In the genomic region with DNA sequence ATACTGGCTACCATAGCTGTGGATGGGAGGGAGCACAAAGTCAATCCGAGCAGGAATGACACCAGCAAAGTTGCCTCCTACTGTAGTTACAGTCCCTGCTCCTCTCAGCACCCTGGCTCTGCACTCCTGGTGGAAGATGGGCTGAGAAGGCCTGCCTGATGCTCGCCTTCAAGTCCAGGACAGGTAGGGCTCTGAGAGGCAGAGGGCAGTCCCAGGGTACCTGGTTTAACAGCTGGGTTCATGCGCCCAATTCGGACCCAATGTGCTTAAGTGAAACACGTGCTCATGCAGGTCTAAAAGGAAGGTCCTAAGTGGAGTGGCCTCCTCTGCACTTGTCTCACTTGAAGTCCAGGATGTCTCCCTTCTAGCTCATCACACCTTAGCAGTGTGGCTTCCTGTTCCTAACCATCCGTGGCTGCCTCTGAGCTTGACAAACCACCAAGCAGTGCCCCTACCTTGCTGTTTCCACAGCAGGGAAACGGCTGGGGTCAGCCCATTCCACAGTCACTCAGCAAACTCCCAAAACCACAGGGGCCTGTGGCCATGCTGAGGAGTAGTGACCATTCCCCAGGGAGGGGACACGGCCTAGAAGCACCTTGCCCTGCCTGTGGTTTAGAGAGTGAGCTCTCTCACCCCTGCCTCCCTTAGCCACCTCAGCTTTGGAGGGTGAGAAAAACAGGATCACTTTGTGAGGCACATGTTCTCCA, we compare ENCODE assay signal across 17 cellular contexts. TPM values are rescaled to one million over a fixed set of nuclear protein-coding genes. Genes with fewer than 3 reads are reported as not detected.
DNase-seq lines count a peak whose midpoint lies in the region; ATAC-seq, FAIRE-seq and TF ChIP-seq lines count a peak whose summit lies in the region.
"Had no signal": no experiment of that assay in that cellular context is flagged by ENCODE, and none has a peak within 500 bp of the region (broad histone marks: within the 10 kb centered on the region; RNA-seq: fewer than 3 reads in every experiment).

No MANE protein-coding gene starts in this region.

- CTCF ChIA-PET in HepG2 (lab: Yijun Ruan, JAX; ENCODE audit: low intra/inter-chr PET ratio, low total read pairs): no interaction called here

- H3K9me3 ChIP-seq in right lobe of liver (no peaks in the 10 kb centered on the region), HepG2 (ENCODE audit: low read length) (no peaks in the 10 kb centered on the region), mesenchymal stem cell (ENCODE audit: control insufficient read depth, low read length) (no peaks in the 10 kb centered on the region)
- H3K9me3 ChIP-seq: testis had no signal

- no peak overlapping the region for H2BK120ac ChIP-seq in mesenchymal stem cell (ENCODE audit: low read depth, low read length)

- POLR2A ChIA-PET in HepG2 (lab: Yijun Ruan, JAX): no interaction called here

- no peak overlapping the region for H2BK12ac ChIP-seq in mesenchymal stem cell (ENCODE audit: low read length in 2 of 2)

- peaks cover 6 to 26% (median 8%) of the 10 kb centered on the region in 3 donors for H3K36me3 Mint-ChIP-seq in immature natural killer cell

- peaks cover 61 to 67% of the 10 kb centered on the region in 2 donors for H3K4me1 Mint-ChIP-seq in immature natural killer cell

- no peak overlapping the region for H2BK15ac ChIP-seq in mesenchymal stem cell (ENCODE audit: low read depth, poor library complexity, severe bottlenecking)

- peaks cover 0 to 8% (median 0%) of the 10 kb centered on the region in 4 donors for H3K36me3 ChIP-seq in right lobe of liver
- H3K36me3 ChIP-seq in HepG2 (replicated peaks in 1 of 2; ENCODE audit: control insufficient read depth in 1 of 2, insufficient read depth in 2 of 2, low read length in 2 of 2): no peaks in the 10 kb centered on the region
- H3K36me3 ChIP-seq in mesenchymal stem cell (ENCODE audit: control insufficient read depth in 1 of 2, insufficient read depth in 2 of 2, low read depth in 1 of 2, low read length in 2 of 2): peaks cover 42 to 55% of the 10 kb centered on the region in 2 experiments

- H4K91ac ChIP-seq in mesenchymal stem cell (ENCODE audit: low read length): no peak overlapping the region

- H3K18ac ChIP-seq in mesenchymal stem cell (ENCODE audit: low read depth in 1 of 2, low read length in 2 of 2): no peak overlapping the region

- H3K4ac ChIP-seq in mesenchymal stem cell (ENCODE audit: low read depth in 1 of 2, low read length in 2 of 2): no peak overlapping the region

- H3K79me1 ChIP-seq in mesenchymal stem cell (replicated peaks; ENCODE audit: low read length, poor library complexity, severe bottlenecking): no peaks in the 10 kb centered on the region

- no peak overlapping the region for H3K14ac ChIP-seq in mesenchymal stem cell (ENCODE audit: low read length in 2 of 2)

- H3K27ac Mint-ChIP-seq in immature natural killer cell: peak overlapping the region in 3 of 6 donors; percentile 35 to 80 (median 60)

- peak overlapping the region in 1 of 3 donors; percentile 49 for H3K27ac ChIP-seq in right lobe of liver
- H3K27ac ChIP-seq in HepG2 (ENCODE audit: extremely low read length, insufficient read depth, low read length): no peak overlapping the region
- H3K27ac ChIP-seq in mesenchymal stem cell (ENCODE audit: low read length, poor library complexity, severe bottlenecking): no peak overlapping the region
- H3K27ac ChIP-seq: C4-2B, testis, VCaP had no signal

- H3K9ac ChIP-seq in HepG2 (ENCODE audit: insufficient read depth, low read depth, low read length) (no peak overlapping the region), mesenchymal stem cell (ENCODE audit: low read length) (no peak overlapping the region)

- H3K4me3 ChIP-seq in right lobe of liver (no peak overlapping the region), HepG2 (replicated peaks in 1 of 3; ENCODE audit: insufficient read depth in 1 of 3, low read depth in 2 of 3, low read length in 3 of 3) (no peak overlapping the region), mesenchymal stem cell (ENCODE audit: insufficient read depth in 1 of 2, low read depth in 1 of 2, low read length in 2 of 2) (no peak overlapping the region)
- no peak overlapping the region for H3K4me3 ChIP-seq in Jurkat, Clone E6-1 (ENCODE audit: low read length)
- H3K4me3 ChIP-seq: testis had no signal

- TF ChIP-seq CTCF in right lobe of liver (IDR thresholded peaks at IDR 0.05) (no peak), HepG2 (CRISPR knock-in tag; IDR thresholded peaks at IDR 0.05) (no peak)

- intact Hi-C loops in right lobe of liver (cut with DNase I) (no loop called here), HepG2 (cut with micrococcal nuclease; ENCODE audit: unreplicated experiment) (no loop called here)

- peak overlapping the region; percentile 48 to 78 (median 72) for H3K4me3 Mint-ChIP-seq in immature natural killer cell
- H3K4me3 Mint-ChIP-seq: neural crest cell had no signal

- TF ChIP-seq POLR2A in right lobe of liver (IDR thresholded peaks at IDR 0.05): no peak
- TF ChIP-seq POLR2A in HepG2 (IDR thresholded peaks at IDR 0.05; ENCODE audit: insufficient read depth in 1 of 2, low read depth in 2 of 2, low read length in 2 of 2): no peak

- H3K9me3 Mint-ChIP-seq in immature natural killer cell: no peaks in the 10 kb centered on the region
- H3K9me3 Mint-ChIP-seq: neural crest cell had no signal

- no peaks in the 10 kb centered on the region for H4K20me1 ChIP-seq in HepG2 (ENCODE audit: insufficient read depth, low read length)

- no peak overlapping the region for H2AK5ac ChIP-seq in mesenchymal stem cell (ENCODE audit: low read length, severe bottlenecking)

- TF ChIP-seq RAD21 in HepG2 (CRISPR knock-in tag; IDR thresholded peaks at IDR 0.05): no peak

- peaks cover 0 to 7% (median under 1%) of the 10 kb centered on the region in 3 donors for H3K27me3 Mint-ChIP-seq in immature natural killer cell (ENCODE audit: low read depth in 3 of 3)

- H3K4me1 ChIP-seq in right lobe of liver: peaks cover 0 to 64% (median 19%) of the 10 kb centered on the region in 4 donors
- H3K4me1 ChIP-seq in HepG2 (ENCODE audit: insufficient read depth, low read length): peaks cover 20% of the 10 kb centered on the region
- H3K4me1 ChIP-seq in mesenchymal stem cell (ENCODE audit: control insufficient read depth, insufficient read depth, low read depth, low read length): peaks cover 22% of the 10 kb centered on the region

- no peak overlapping the region for H4K8ac ChIP-seq in mesenchymal stem cell (ENCODE audit: low read length)

- DNase-seq in right lobe of liver (peak in 2 of 3 donors; percentile 11 to 28), HepG2 (ENCODE audit: low spot score) (no peak), immature natural killer cell (peak; percentile 49 to 61 (median 55)), NCI-H1048 (lab: John Stamatoyannopoulos, UW) (no peak), mesenchymal stem cell (no peak), NCI-H1694 (lab: John Stamatoyannopoulos, UW) (no peak)
- peak; percentile 47 for DNase-seq in Jurkat, Clone E6-1 (ENCODE audit: low read depth, low spot score)
- DNase-seq: amygdala; foreskin melanocyte; NCI-H2081; stimulated activated CD4-positive, alpha-beta T cell treated with anti-CD3 and anti-CD28 coated beads, Interleukin-2, amount 100 ng/mL, for 24 hours; testis had no signal

- TF ChIP-seq EP300 in HepG2 (IDR thresholded peaks at IDR 0.05; ENCODE audit: low read depth in 2 of 2, low read length in 2 of 2) (no peak), HepG2 (CRISPR knock-in tag; IDR thresholded peaks at IDR 0.05; ENCODE audit: borderline replicate concordance) (no peak)

- WGBS in right lobe of liver (ENCODE audit: insufficient coverage, low coverage, low lambda C conversion rate, missing lambda C conversion rate): 87% methylated on average over 3 of the region's 8 CpGs
- WGBS in HepG2 (ENCODE audit: low lambda C conversion rate): 89% methylated on average over 5 of the region's 8 CpGs
- 99% methylated on average over 7 of the region's 8 CpGs for WGBS in mesenchymal stem cell

- no peak overlapping the region for H3K4me2 ChIP-seq in HepG2 (ENCODE audit: low read depth, low read length)
- H3K4me2 ChIP-seq in mesenchymal stem cell (ENCODE audit: low read length, poor library complexity, severe bottlenecking): no peak overlapping the region

- no peaks in the 10 kb centered on the region for H3K27me3 ChIP-seq in right lobe of liver
- no peaks in the 10 kb centered on the region for H3K27me3 ChIP-seq in HepG2 (ENCODE audit: control insufficient read depth in 1 of 2, insufficient read depth in 2 of 2, low read length in 2 of 2)
- peaks cover 0 to 4% of the 10 kb centered on the region in 2 experiments for H3K27me3 ChIP-seq in mesenchymal stem cell (ENCODE audit: control insufficient read depth in 1 of 2, insufficient read depth in 1 of 2, low read length in 2 of 2)
- H3K27me3 ChIP-seq: testis had no signal

- no peak overlapping the region for H3K23ac ChIP-seq in mesenchymal stem cell (ENCODE audit: low read length in 2 of 2)

- no TSS peak for BruUV-seq in HepG2 (replicated peaks; lab: Mats Ljungman, UMichigan)

- no peaks in the 10 kb centered on the region for H3K79me2 ChIP-seq in HepG2 (ENCODE audit: insufficient read depth, low read length)

- in situ Hi-C loops in HepG2 (cut with HindIII; ENCODE audit: extremely low pct_ligation_motif_present, low pct_unique_long_range_greater_than_20kb): no loop called here

- no peak for FAIRE-seq in HepG2 (lab: Jason Lieb, UNC)
- FAIRE-seq: endothelial cell of umbilical vein had no signal

- no peak overlapping the region for H2BK5ac ChIP-seq in mesenchymal stem cell (ENCODE audit: low read depth, low read length, poor library complexity, severe bottlenecking)

- ATAC-seq in right lobe of liver (no peak), HepG2 (no peak)
- ATAC-seq: Panc1 had no signal

- H2AFZ ChIP-seq in HepG2 (ENCODE audit: low read length): no peak overlapping the region
- no peak overlapping the region for H2AFZ ChIP-seq in mesenchymal stem cell (ENCODE audit: low read depth, low read length)

RNA-seq across cellular contexts. Expression of a gene that starts 3.9 kb away (rescaled TPM):
- total RNA-seq in right lobe of liver (1 to 10 TPM in 3 of 6 experiments, under 1 TPM in 1, not detected in 2; 0.59 to 9.9 (median 5.7) TPM), HepG2 (2016; rRNA removed; fragmentation: Illumina TruSeq; extraction: Trizol) (1.3 and 1.4 TPM in 2 replicates)
- 1.1 TPM in 1 of 2 replicates, not detected in the other for total RNA-seq in HepG2 (2016; cell fraction: cytosol; rRNA removed; fragmentation: Illumina TruSeq; extraction: Trizol; ENCODE audit: low read depth)
- 1.8 and 2.0 TPM in 2 replicates for total RNA-seq in HepG2 (2016; cell fraction: insoluble cytoplasmic fraction; rRNA removed; fragmentation: Illumina TruSeq; extraction: Trizol)
- total RNA-seq in HepG2 (2016; cell fraction: membrane; rRNA removed; fragmentation: Illumina TruSeq; extraction: Trizol): 0.62 and 1.3 TPM in 2 replicates
- 1.5 and 1.8 TPM in 2 replicates for total RNA-seq in HepG2 (2016; cell fraction: nucleus; rRNA removed; fragmentation: Illumina TruSeq; extraction: Trizol)
- polyA plus RNA-seq in HepG2 (2011; rRNA removed) (0.60 and 0.84 TPM in 2 replicates), immature natural killer cell (not detected)
- polyA plus RNA-seq in HepG2 (2011; cell fraction: cytosol; rRNA removed): 0.46 and 0.76 TPM in 2 replicates
- polyA plus RNA-seq in HepG2 (2011; cell fraction: nucleus; rRNA removed): 8.5 TPM in 2 replicates
- 0.59 and 1.6 TPM in 2 replicates for polyA plus RNA-seq in HepG2 (2012)
- polyA plus RNA-seq in HepG2 (2016; cell fraction: cytosol; fragmentation: Illumina TruSeq; extraction: Trizol; ENCODE audit: low read depth): 0.95 and 1.2 TPM in 2 replicates
- 1.7 and 2.2 TPM in 2 replicates for polyA plus RNA-seq in HepG2 (2016; cell fraction: insoluble cytoplasmic fraction; fragmentation: Illumina TruSeq; extraction: Trizol; ENCODE audit: low read depth)
- 0.33 and 0.93 TPM in 2 replicates for polyA plus RNA-seq in HepG2 (2016; cell fraction: membrane; fragmentation: Illumina TruSeq; extraction: Trizol; ENCODE audit: low read depth)
- 4.6 and 6.7 TPM in 2 replicates for polyA plus RNA-seq in HepG2 (2016; cell fraction: nucleus; fragmentation: Illumina TruSeq; extraction: Trizol; ENCODE audit: insufficient read depth, low read depth)
- polyA minus RNA-seq in HepG2 (2011; rRNA and poly(A)+ RNA removed; ENCODE audit: low replicate concordance): 0.54 TPM in 1 of 2 replicates, not detected in the other
- polyA minus RNA-seq in HepG2 (2011; cell fraction: cytosol; rRNA and poly(A)+ RNA removed): not detected in 2 replicates
- not detected in 2 replicates for polyA minus RNA-seq in HepG2 (2011; cell fraction: nucleus; rRNA and poly(A)+ RNA removed)
- not detected for polyA plus RNA-seq in Jurkat, Clone E6-1 (2012; ENCODE audit: insufficient read depth, insufficient read length)
- polyA plus RNA-seq in mesenchymal stem cell (2013, experiment 1 of 2): 0.48 TPM
- polyA plus RNA-seq in mesenchymal stem cell (2013, experiment 2 of 2): not detected

RNA-seq across cellular contexts. Expression of a gene that starts 8.2 kb away (rescaled TPM):
- total RNA-seq in right lobe of liver (1,000 to 10,000 TPM; 1,573 to 4,137 (median 3,531) TPM), HepG2 (2016; rRNA removed; fragmentation: Illumina TruSeq; extraction: Trizol) (1.5 and 5.3 TPM in 2 replicates)
- 1.1 and 1.6 TPM in 2 replicates for total RNA-seq in HepG2 (2016; cell fraction: cytosol; rRNA removed; fragmentation: Illumina TruSeq; extraction: Trizol; ENCODE audit: low read depth)
- 2.2 and 6.6 TPM in 2 replicates for total RNA-seq in HepG2 (2016; cell fraction: insoluble cytoplasmic fraction; rRNA removed; fragmentation: Illumina TruSeq; extraction: Trizol)
- 1.0 and 2.3 TPM in 2 replicates for total RNA-seq in HepG2 (2016; cell fraction: membrane; rRNA removed; fragmentation: Illumina TruSeq; extraction: Trizol)
- 6.0 and 8.7 TPM in 2 replicates for total RNA-seq in HepG2 (2016; cell fraction: nucleus; rRNA removed; fragmentation: Illumina TruSeq; extraction: Trizol)
- polyA plus RNA-seq in HepG2 (2011; rRNA removed) (2.7 and 3.7 TPM in 2 replicates), immature natural killer cell (under 1 TPM in 1 of 3 donors, not detected in 2; 0.71 TPM)
- polyA plus RNA-seq in HepG2 (2011; cell fraction: cytosol; rRNA removed): 1.1 and 1.6 TPM in 2 replicates
- polyA plus RNA-seq in HepG2 (2011; cell fraction: nucleus; rRNA removed): 6.7 and 7.2 TPM in 2 replicates
- polyA plus RNA-seq in HepG2 (2012): 0.95 TPM in 1 of 2 replicates, not detected in the other
- polyA plus RNA-seq in HepG2 (2016; cell fraction: cytosol; fragmentation: Illumina TruSeq; extraction: Trizol; ENCODE audit: low read depth): 0.76 and 1.1 TPM in 2 replicates
- polyA plus RNA-seq in HepG2 (2016; cell fraction: insoluble cytoplasmic fraction; fragmentation: Illumina TruSeq; extraction: Trizol; ENCODE audit: low read depth): 1.3 and 1.6 TPM in 2 replicates
- polyA plus RNA-seq in HepG2 (2016; cell fraction: membrane; fragmentation: Illumina TruSeq; extraction: Trizol; ENCODE audit: low read depth): 1.2 and 1.4 TPM in 2 replicates
- 10.2 and 12.6 TPM in 2 replicates for polyA plus RNA-seq in HepG2 (2016; cell fraction: nucleus; fragmentation: Illumina TruSeq; extraction: Trizol; ENCODE audit: insufficient read depth, low read depth)
- polyA minus RNA-seq in HepG2 (2011; rRNA and poly(A)+ RNA removed; ENCODE audit: low replicate concordance): 1.8 and 2.5 TPM in 2 replicates
- 0.59 and 0.97 TPM in 2 replicates for polyA minus RNA-seq in HepG2 (2011; cell fraction: cytosol; rRNA and poly(A)+ RNA removed)
- polyA minus RNA-seq in HepG2 (2011; cell fraction: nucleus; rRNA and poly(A)+ RNA removed): 0.64 and 2.5 TPM in 2 replicates
- polyA plus RNA-seq in Jurkat, Clone E6-1 (2012; ENCODE audit: insufficient read depth, insufficient read length): 2.1 TPM
- 0.80 TPM for polyA plus RNA-seq in mesenchymal stem cell (2013, experiment 1 of 2)
- polyA plus RNA-seq in mesenchymal stem cell (2013, experiment 2 of 2): 0.93 TPM

RNA-seq across cellular contexts. Expression of a gene that starts 44.1 kb away (rescaled TPM):
- total RNA-seq in right lobe of liver (1,000 to 10,000 TPM in 3 of 6 experiments, 100 to 1,000 TPM in 3; 742 to 1,822 (median 982) TPM), HepG2 (2016; rRNA removed; fragmentation: Illumina TruSeq; extraction: Trizol) (38.9 and 105 TPM in 2 replicates)
- total RNA-seq in HepG2 (2016; cell fraction: cytosol; rRNA removed; fragmentation: Illumina TruSeq; extraction: Trizol; ENCODE audit: low read depth): 10.8 and 12.0 TPM in 2 replicates
- total RNA-seq in HepG2 (2016; cell fraction: insoluble cytoplasmic fraction; rRNA removed; fragmentation: Illumina TruSeq; extraction: Trizol): 37.6 and 103 TPM in 2 replicates
- 14.7 and 16.8 TPM in 2 replicates for total RNA-seq in HepG2 (2016; cell fraction: membrane; rRNA removed; fragmentation: Illumina TruSeq; extraction: Trizol)
- total RNA-seq in HepG2 (2016; cell fraction: nucleus; rRNA removed; fragmentation: Illumina TruSeq; extraction: Trizol): 132 and 140 TPM in 2 replicates
- polyA plus RNA-seq in HepG2 (2011; rRNA removed) (632 and 1,233 TPM in 2 replicates), immature natural killer cell (not detected)
- 347 and 666 TPM in 2 replicates for polyA plus RNA-seq in HepG2 (2011; cell fraction: cytosol; rRNA removed)
- 3,464 and 4,379 TPM in 2 replicates for polyA plus RNA-seq in HepG2 (2011; cell fraction: nucleus; rRNA removed)
- 718 and 962 TPM in 2 replicates for polyA plus RNA-seq in HepG2 (2012)
- 7.0 and 7.3 TPM in 2 replicates for polyA plus RNA-seq in HepG2 (2016; cell fraction: cytosol; fragmentation: Illumina TruSeq; extraction: Trizol; ENCODE audit: low read depth)
- polyA plus RNA-seq in HepG2 (2016; cell fraction: insoluble cytoplasmic fraction; fragmentation: Illumina TruSeq; extraction: Trizol; ENCODE audit: low read depth): 31.3 and 36.2 TPM in 2 replicates
- 10.3 TPM in 2 replicates for polyA plus RNA-seq in HepG2 (2016; cell fraction: membrane; fragmentation: Illumina TruSeq; extraction: Trizol; ENCODE audit: low read depth)
- 273 and 284 TPM in 2 replicates for polyA plus RNA-seq in HepG2 (2016; cell fraction: nucleus; fragmentation: Illumina TruSeq; extraction: Trizol; ENCODE audit: insufficient read depth, low read depth)
- 0.26 and 415 TPM in 2 replicates for polyA minus RNA-seq in HepG2 (2011; rRNA and poly(A)+ RNA removed; ENCODE audit: low replicate concordance)
- 134 and 348 TPM in 2 replicates for polyA minus RNA-seq in HepG2 (2011; cell fraction: cytosol; rRNA and poly(A)+ RNA removed)
- polyA minus RNA-seq in HepG2 (2011; cell fraction: nucleus; rRNA and poly(A)+ RNA removed): 662 and 1,024 TPM in 2 replicates
- not detected for polyA plus RNA-seq in Jurkat, Clone E6-1 (2012; ENCODE audit: insufficient read depth, insufficient read length)
- polyA plus RNA-seq in mesenchymal stem cell (2013, experiment 1 of 2): 0.06 TPM
- polyA plus RNA-seq in mesenchymal stem cell (2013, experiment 2 of 2): 0.12 TPM
- total RNA-seq: endothelial cell of umbilical vein, neural crest cell had no signal
- polyA plus RNA-seq: endothelial cell of umbilical vein had no signal

RNA-seq across cellular contexts. Expression of a gene that starts 58.6 kb away (rescaled TPM):
- total RNA-seq in right lobe of liver (10 to 100 TPM; 17.4 to 48.5 (median 33.8) TPM), HepG2 (2016; rRNA removed; fragmentation: Illumina TruSeq; extraction: Trizol) (8.7 and 11.7 TPM in 2 replicates)
- total RNA-seq in HepG2 (2016; cell fraction: cytosol; rRNA removed; fragmentation: Illumina TruSeq; extraction: Trizol; ENCODE audit: low read depth): 18.2 and 18.6 TPM in 2 replicates
- 7.4 and 13.2 TPM in 2 replicates for total RNA-seq in HepG2 (2016; cell fraction: insoluble cytoplasmic fraction; rRNA removed; fragmentation: Illumina TruSeq; extraction: Trizol)
- total RNA-seq in HepG2 (2016; cell fraction: membrane; rRNA removed; fragmentation: Illumina TruSeq; extraction: Trizol): 22.9 and 26.2 TPM in 2 replicates
- total RNA-seq in HepG2 (2016; cell fraction: nucleus; rRNA removed; fragmentation: Illumina TruSeq; extraction: Trizol): 6.8 and 12.1 TPM in 2 replicates
- polyA plus RNA-seq in HepG2 (2011; rRNA removed) (5.7 and 6.2 TPM in 2 replicates), immature natural killer cell (10 to 100 TPM in 1 of 3 donors, 1 to 10 TPM in 2; 3.3 to 11.0 (median 8.2) TPM)
- 6.4 and 6.8 TPM in 2 replicates for polyA plus RNA-seq in HepG2 (2011; cell fraction: cytosol; rRNA removed)
- polyA plus RNA-seq in HepG2 (2011; cell fraction: nucleus; rRNA removed): 27.8 and 29.6 TPM in 2 replicates
- 5.6 and 5.9 TPM in 2 replicates for polyA plus RNA-seq in HepG2 (2012)
- 28.0 and 29.6 TPM in 2 replicates for polyA plus RNA-seq in HepG2 (2016; cell fraction: cytosol; fragmentation: Illumina TruSeq; extraction: Trizol; ENCODE audit: low read depth)
- 8.4 and 9.2 TPM in 2 replicates for polyA plus RNA-seq in HepG2 (2016; cell fraction: insoluble cytoplasmic fraction; fragmentation: Illumina TruSeq; extraction: Trizol; ENCODE audit: low read depth)
- polyA plus RNA-seq in HepG2 (2016; cell fraction: membrane; fragmentation: Illumina TruSeq; extraction: Trizol; ENCODE audit: low read depth): 25.4 and 30.7 TPM in 2 replicates
- polyA plus RNA-seq in HepG2 (2016; cell fraction: nucleus; fragmentation: Illumina TruSeq; extraction: Trizol; ENCODE audit: insufficient read depth, low read depth): 12.9 and 17.4 TPM in 2 replicates
- polyA minus RNA-seq in HepG2 (2011; rRNA and poly(A)+ RNA removed; ENCODE audit: low replicate concordance): 11.7 and 11.8 TPM in 2 replicates
- polyA minus RNA-seq in HepG2 (2011; cell fraction: cytosol; rRNA and poly(A)+ RNA removed): 6.1 and 8.6 TPM in 2 replicates
- 5.3 and 7.9 TPM in 2 replicates for polyA minus RNA-seq in HepG2 (2011; cell fraction: nucleus; rRNA and poly(A)+ RNA removed)
- 19.9 TPM for polyA plus RNA-seq in Jurkat, Clone E6-1 (2012; ENCODE audit: insufficient read depth, insufficient read length)
- polyA plus RNA-seq in mesenchymal stem cell (2013, experiment 1 of 2): 17.9 TPM
- polyA plus RNA-seq in mesenchymal stem cell (2013, experiment 2 of 2): 16.0 TPM

Comparison
In these comparisons a context has a peak if more than half of its experiments do, and no peak if none do; other contexts are left out.
1. DNase-seq: peak in right lobe of liver (2 of 3), Jurkat, Clone E6-1 (single experiment) and immature natural killer cell (3 of 3); none in HepG2 (single experiment), NCI-H1048 (single experiment), mesenchymal stem cell (single experiment) and NCI-H1694 (single experiment).
2. RNA of a gene that starts 8.2 kb away (total RNA-seq): 1,573 to 4,137 TPM in right lobe of liver; 1.0 to 8.7 TPM in HepG2; every median in the first group is over 100 times any median in the second.